8 cellular contexts compared by ENCODE assay signal in genomic region chr4:80072607-80073361, GRCh38. TPM values are rescaled to one million over a fixed set of nuclear protein-coding genes. Genes with fewer than 3 reads are reported as not detected.
DNase-seq lines count a peak whose midpoint lies in the region; ATAC-seq and TF ChIP-seq lines count a peak whose summit lies in the region.

Gene ANTXR2 (minus strand): TSS chr4:80073229. CDS start chr4:80072560, 669 bp downstream.

- H3K9me3 Mint-ChIP-seq in activated CD4-positive, alpha-beta memory T cell treated with anti-CD3 and anti-CD28 coated beads, Interleukin-2, amount 10 ng/mL, durations not matched to agents 7 days and 5 days, result no peaks in the 10 kb centered on the region

- no peaks in the 10 kb centered on the region for H3K27me3 Mint-ChIP-seq in activated CD4-positive, alpha-beta memory T cell treated with anti-CD3 and anti-CD28 coated beads, Interleukin-2, amount 10 ng/mL, durations not matched to agents 7 days and 5 days

- no peak for TF ChIP-seq CTCF in lung (IDR thresholded peaks at IDR 0.05; ENCODE audit: control extremely low read depth, extremely low read depth)

- H3K4me1 ChIP-seq in lung (ENCODE audit: control insufficient read depth in 2 of 2, insufficient read depth in 2 of 2, low read length in 2 of 2), result peaks cover 0 to 16% of the 10 kb centered on the region in 2 donors

- peak within 1 kb of the TSS; percentile 92 for H3K27ac Mint-ChIP-seq in activated CD4-positive, alpha-beta memory T cell treated with anti-CD3 and anti-CD28 coated beads, Interleukin-2, amount 10 ng/mL, durations not matched to agents 7 days and 5 days

- peak; percentile 72 for ATAC-seq in GM18867 (IDR thresholded peaks at IDR 0.05; ENCODE audit: unreplicated experiment)
- peak; percentile 58 for ATAC-seq in HG03097 (IDR thresholded peaks at IDR 0.05; ENCODE audit: low FRiP score, unreplicated experiment)
- ATAC-seq in lung (ENCODE audit: insufficient read depth, low FRiP score), result peak; percentile 93

- H3K9me3 ChIP-seq in lung (ENCODE audit: control insufficient read depth in 2 of 2, insufficient read depth in 1 of 2, low read length in 1 of 2), result no peaks in the 10 kb centered on the region

- CTCF ChIA-PET in activated CD4-positive, alpha-beta memory T cell treated with anti-CD3 and anti-CD28 coated beads, Interleukin-2, amount 10 ng/mL, durations not matched to agents 7 days and 5 days (lab: Charles Lee), result interaction anchor here (0.8 to 3.6 kb wide), 15 partner anchors 9 to 158 kb away, joined by 3 to 28 read pairs (median 5); no protein-coding TSS in a partner anchor

- H3K27me3 ChIP-seq in lung (ENCODE audit: control insufficient read depth, insufficient read depth), result no peaks in the 10 kb centered on the region

- POLR2A ChIA-PET in activated CD4-positive, alpha-beta memory T cell treated with anti-CD3 and anti-CD28 coated beads, Interleukin-2, amount 10 ng/mL, durations not matched to agents 7 days and 5 days (lab: Charles Lee), result interaction anchor here (0.6 to 4.9 kb wide), 25 partner anchors 9 to 140 kb away, joined by 3 to 71 read pairs (median 6); no protein-coding TSS in a partner anchor

- H3K36me3 ChIP-seq in lung (ENCODE audit: control insufficient read depth in 2 of 2, insufficient read depth in 2 of 2, low read length in 2 of 2), result peaks cover 0 to 1% of the 10 kb centered on the region in 2 donors

- peak within 1 kb of the TSS; percentile 87 for H3K4me3 Mint-ChIP-seq in activated CD4-positive, alpha-beta memory T cell treated with anti-CD3 and anti-CD28 coated beads, Interleukin-2, amount 10 ng/mL, durations not matched to agents 7 days and 5 days

- peak; percentile 95 for DNase-seq in AG08396 (ENCODE audit: low spot score)
- peak; percentile 20 to 67 for DNase-seq in NCI-H526 (lab: John Stamatoyannopoulos, UW)
- DNase-seq in activated CD4-positive, alpha-beta memory T cell treated with anti-CD3 and anti-CD28 coated beads, Interleukin-2, amount 10 ng/mL, durations not matched to agents 7 days and 5 days, result peak; percentile 83
- peak; percentile 32 for DNase-seq in effector CD8-positive, alpha-beta T cell (lab: John Stamatoyannopoulos, UW)
- DNase-seq in lung (ENCODE audit: low spot score), result peak; percentile 87
- DNase-seq in stimulated activated CD4-positive, alpha-beta T cell treated with anti-CD3 and anti-CD28 coated beads, TNF-alpha, amount 100 ng/mL, for 48 hours (ENCODE audit: low read depth in 3 of 3), result peak in 2 of 3 donors; percentile 40 to 46

- H3K36me3 Mint-ChIP-seq in activated CD4-positive, alpha-beta memory T cell treated with anti-CD3 and anti-CD28 coated beads, Interleukin-2, amount 10 ng/mL, durations not matched to agents 7 days and 5 days (ENCODE audit: low read depth), result peaks cover 52% of the 10 kb centered on the region

- WGBS in lung, 2 donors, result 0 to 1% methylated on average over 44 to 61 of the region's 61 CpGs

- peak within 1 kb of the TSS; percentile 84 to 95 for H3K27ac ChIP-seq in lung (ENCODE audit: low read depth in 1 of 2, low read length in 1 of 2)

- peak within 1 kb of the TSS; percentile 69 for H3K4me3 ChIP-seq in lung

- peaks cover 71% of the 10 kb centered on the region for H3K4me1 Mint-ChIP-seq in activated CD4-positive, alpha-beta memory T cell treated with anti-CD3 and anti-CD28 coated beads, Interleukin-2, amount 10 ng/mL, durations not matched to agents 7 days and 5 days

RNA-seq across cellular contexts. Expression of gene ANTXR2, which starts in this region (rescaled TPM):
- 100 to 1,000 TPM; 113 to 114 TPM for total RNA-seq in activated CD4-positive, alpha-beta memory T cell treated with anti-CD3 and anti-CD28 coated beads, Interleukin-2, amount 10 ng/mL, durations not matched to agents 7 days and 5 days
- 10 to 100 TPM; 39.8 to 47.2 TPM for total RNA-seq in lung
- 10 to 100 TPM in 1 of 2 donors, 1 to 10 TPM in 1; 4.8 to 17.4 TPM for polyA plus RNA-seq in lung

Comparison
In these comparisons a context has a peak if more than half of its experiments do, and no peak if none do; other contexts are left out.
1. Peak in every context shown above with its lines: DNase-seq, ATAC-seq, H3K4me3 ChIP-seq and H3K27ac ChIP-seq.
2. DNase-seq: peak in every context shown above with its lines; median percentile 95 in AG08396; 87 in lung; 83 in activated CD4-positive, alpha-beta memory T cell treated with anti-CD3 and anti-CD28 coated beads, Interleukin-2, amount 10 ng/mL, durations not matched to agents 7 days and 5 days; 44 in NCI-H526; 43 in stimulated activated CD4-positive, alpha-beta T cell treated with anti-CD3 and anti-CD28 coated beads, TNF-alpha, amount 100 ng/mL, for 48 hours; 32 in effector CD8-positive, alpha-beta T cell.